Comparison of ENCODE assay signal across 36 cellular contexts in the genomic region with DNA sequence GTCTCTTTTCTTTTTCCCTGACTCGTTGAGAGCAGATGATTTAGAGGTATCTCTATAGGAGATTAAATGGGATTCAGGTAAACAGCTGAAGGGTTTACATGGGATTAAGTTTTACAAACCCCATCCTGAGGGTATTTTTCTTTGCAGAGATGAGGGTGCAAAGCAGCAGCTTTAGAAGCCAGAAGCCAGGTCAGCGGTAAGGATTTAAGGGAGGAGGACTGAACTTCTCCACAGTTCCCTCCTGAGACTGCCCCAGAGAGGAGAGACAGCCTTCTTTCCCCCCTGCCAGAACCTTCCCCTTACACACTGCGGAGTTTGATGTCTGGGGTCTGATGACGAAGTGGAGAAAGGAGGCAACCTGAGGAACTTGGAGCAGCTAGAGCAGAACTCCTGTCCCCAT.
"Had no signal": no experiment of that assay in that cellular context is flagged by ENCODE, and none has a peak within 500 bp of the region (broad histone marks: within the 10 kb centered on the region; RNA-seq: fewer than 3 reads in every experiment).

No MANE protein-coding gene starts in this region.

- H3K36me3 ChIP-seq: breast epithelium, Peyer's patch had no signal

- H3K4me3 Mint-ChIP-seq: activated CD4-positive, alpha-beta T cell treated with anti-CD3 and anti-CD28 coated beads, Interleukin-2, amount 10 ng/mL, durations not matched to agents 24 days and 14 days; activated CD8-positive, alpha-beta T cell treated with anti-CD3 and anti-CD28 coated beads for 36 hours; activated naive CD4-positive, alpha-beta T cell treated with anti-CD3 and anti-CD28 coated beads, Interleukin-2, amount 50 U/mL, for 24 hours; activated naive CD8-positive, alpha-beta T cell treated with anti-CD3 and anti-CD28 coated beads, Interleukin-2, amount 10 ng/mL, durations not matched to agents 7 days and 5 days; activated T-cell treated with anti-CD3 and anti-CD28 coated beads, Interleukin-2, amount 50 U/mL, for 72 hours; activated T-helper 17 cell treated with anti-CD3 and anti-CD28 coated beads, Interleukin-2, amount 50 U/mL, for 72 hours had no signal

- H3K27ac ChIP-seq: body of pancreas, breast epithelium, KMS-11, Peyer's patch, VCaP had no signal

- DNase-seq: activated CD4-positive, alpha-beta T cell treated with anti-CD3 and anti-CD28 coated beads for 1 hour; activated CD4-positive, alpha-beta T cell treated with anti-CD3 and anti-CD28 coated beads, Interleukin-2, amount 10 ng/mL, durations not matched to agents 24 days and 14 days; activated CD4-positive, alpha-beta T cell treated with anti-CD3 and anti-CD28 coated beads, Interleukin-2, amount 50 U/mL, for 4 hours; activated CD4-positive, CD25-positive, alpha-beta regulatory T cell; activated CD8-positive, alpha-beta T cell treated with anti-CD3 and anti-CD28 coated beads for 36 hours; activated effector memory CD4-positive, alpha-beta T cell treated with anti-CD3 and anti-CD28 coated beads, Interleukin-2, amount 50 U/mL, for 16 hours; activated naive CD4-positive, alpha-beta T cell treated with Interleukin-2 at 50 U/mL for 16 hours; activated naive CD8-positive, alpha-beta T cell treated with anti-CD3 and anti-CD28 coated beads, Interleukin-2, amount 10 ng/mL, durations not matched to agents 7 days and 5 days; activated T-cell treated with anti-CD3 and anti-CD28 coated beads, Interleukin-2, amount 50 U/mL, for 1 hour; activated T-cell treated with anti-CD3 and anti-CD28 coated beads, Interleukin-2, amount 50 U/mL, for 72 hours; amygdala; caudate nucleus; cerebellar nuclear complex; NCI-H1105 treated with DMSO at 0.1 percent for 48 hours; NCI-H1436; NCI-H1694; NCI-H1930; NCI-H2081 treated with DMSO at 0.1 percent for 48 hours; NCI-H226; NCI-H446 treated with DMSO at 0.1 percent for 48 hours; NCI-H69; NK-92 treated with Interleukin-12 subunit alpha and Interleukin-12 subunit beta, amount 100 ng/mL, for 24 hours; PC-3; Peyer's patch; RPMI8226; SIG-M5; SW 1271; T-helper 1 cell; T-helper 2 cell; T-helper 9 cell had no signal

- H3K27me3 Mint-ChIP-seq: activated CD4-positive, alpha-beta T cell treated with anti-CD3 and anti-CD28 coated beads, Interleukin-2, amount 10 ng/mL, durations not matched to agents 24 days and 14 days; activated CD8-positive, alpha-beta T cell treated with anti-CD3 and anti-CD28 coated beads for 36 hours; activated naive CD4-positive, alpha-beta T cell treated with anti-CD3 and anti-CD28 coated beads, Interleukin-2, amount 50 U/mL, for 24 hours; activated naive CD8-positive, alpha-beta T cell treated with anti-CD3 and anti-CD28 coated beads, Interleukin-2, amount 10 ng/mL, durations not matched to agents 7 days and 5 days; activated T-helper 17 cell treated with anti-CD3 and anti-CD28 coated beads, Interleukin-2, amount 50 U/mL, for 72 hours had no signal

- H3K27ac Mint-ChIP-seq: activated CD4-positive, alpha-beta T cell treated with anti-CD3 and anti-CD28 coated beads, Interleukin-2, amount 10 ng/mL, durations not matched to agents 24 days and 14 days; activated CD8-positive, alpha-beta T cell treated with anti-CD3 and anti-CD28 coated beads for 36 hours; activated naive CD4-positive, alpha-beta T cell treated with anti-CD3 and anti-CD28 coated beads, Interleukin-2, amount 50 U/mL, for 24 hours; activated naive CD8-positive, alpha-beta T cell treated with anti-CD3 and anti-CD28 coated beads, Interleukin-2, amount 10 ng/mL, durations not matched to agents 7 days and 5 days; activated T-cell treated with anti-CD3 and anti-CD28 coated beads, Interleukin-2, amount 50 U/mL, for 72 hours; activated T-helper 17 cell treated with anti-CD3 and anti-CD28 coated beads, Interleukin-2, amount 50 U/mL, for 72 hours had no signal

- ATAC-seq: activated CD8-positive, alpha-beta T cell treated with anti-CD3 and anti-CD28 coated beads for 36 hours; activated T-cell treated with anti-CD3 and anti-CD28 coated beads, Interleukin-2, amount 50 U/mL, for 72 hours; activated T-helper 17 cell treated with anti-CD3 and anti-CD28 coated beads, Interleukin-2, amount 50 U/mL, for 72 hours; body of pancreas; PC-3 had no signal

- H3K9me3 ChIP-seq: body of pancreas had no signal

- H3K27me3 ChIP-seq: body of pancreas, breast epithelium, Peyer's patch had no signal

- H3K4me3 ChIP-seq: body of pancreas, breast epithelium, Peyer's patch had no signal
